7 cellular contexts compared by ENCODE assay signal in genomic region chr18:49486617-49486958, GRCh38. TPM values are rescaled to one million over a fixed set of nuclear protein-coding genes. Genes with fewer than 3 reads are reported as not detected.
A peak's percentile ranks its signal among the peaks of the same experiment; 100 is the strongest.
DNase-seq lines count a peak whose midpoint lies in the region; ATAC-seq, FAIRE-seq and TF ChIP-seq lines count a peak whose summit lies in the region.

No MANE protein-coding gene starts in this region.

- H3K9me3 Mint-ChIP-seq in IgD-negative memory B cell = no peaks in the 10 kb centered on the region

- H3K9me3 ChIP-seq in kidney (ENCODE audit: control insufficient read depth in 1 of 2, low read length in 2 of 2) (no peaks in the 10 kb centered on the region), stomach smooth muscle (ENCODE audit: control insufficient read depth in 2 of 2, low read length in 2 of 2) (no peaks in the 10 kb centered on the region)

- H3K27ac Mint-ChIP-seq in IgD-negative memory B cell = peak overlapping the region; percentile 94 to 98 (median 97)

- peak overlapping the region; percentile 74 for H3K4me3 ChIP-seq in GM12865 (ENCODE audit: low read depth, low read length)
- H3K4me3 ChIP-seq in kidney (ENCODE audit: low read length in 2 of 2) = peak overlapping the region; percentile 72 to 94
- peak overlapping the region; percentile 81 to 92 for H3K4me3 ChIP-seq in stomach smooth muscle (ENCODE audit: low read length in 2 of 2)

- H3K4me1 Mint-ChIP-seq in IgD-negative memory B cell = peaks cover 35 to 44% (median 39%) of the 10 kb centered on the region in 3 donors

- H3K4me3 Mint-ChIP-seq in IgD-negative memory B cell = peak overlapping the region; percentile 89 to 96 (median 94)

- H3K9ac ChIP-seq in kidney (ENCODE audit: low read length in 2 of 2) = peak overlapping the region; percentile 38 to 86
- peak overlapping the region; percentile 89 to 93 for H3K9ac ChIP-seq in stomach smooth muscle (ENCODE audit: low read length in 2 of 2)

- FAIRE-seq in kidney (lab: Jason Lieb, UNC) = no peak

- H3K4me1 ChIP-seq in kidney (ENCODE audit: control insufficient read depth in 1 of 2, insufficient read depth in 1 of 2, low read depth in 1 of 2, low read length in 2 of 2) (peaks cover 7 to 21% of the 10 kb centered on the region in 2 donors), stomach smooth muscle (ENCODE audit: control insufficient read depth, insufficient read depth, low read length) (peaks cover 11% of the 10 kb centered on the region)

- DNase-seq in GM12865 (ENCODE audit: low read depth) (no peak), kidney (no peak), NCI-H1930 (lab: John Stamatoyannopoulos, UW) (no peak)

- ATAC-seq in GM21360 (IDR thresholded peaks at IDR 0.05; ENCODE audit: unreplicated experiment) = no peak

- H3K27me3 Mint-ChIP-seq in IgD-negative memory B cell = no peaks in the 10 kb centered on the region

- TF ChIP-seq CTCF in GM12865 (IDR thresholded peaks at IDR 0.05; ENCODE audit: insufficient read depth, low read depth, low read length, missing control alignments) = no peak
- no peak for TF ChIP-seq CTCF in kidney (IDR thresholded peaks at IDR 0.05; ENCODE audit: borderline replicate concordance, extremely low read depth, insufficient read depth)

- H3K27me3 ChIP-seq in stomach smooth muscle (ENCODE audit: control insufficient read depth in 1 of 2, insufficient read depth in 2 of 2, low read length in 2 of 2) = no peaks in the 10 kb centered on the region

- H3K36me3 Mint-ChIP-seq in IgD-negative memory B cell = peaks cover 4% of the 10 kb centered on the region

- H3K36me3 ChIP-seq in kidney (ENCODE audit: control insufficient read depth in 1 of 2, insufficient read depth in 2 of 2, low read length in 2 of 2) = peaks cover 25 to 42% of the 10 kb centered on the region in 2 donors
- peaks cover 26 to 30% of the 10 kb centered on the region in 2 donors for H3K36me3 ChIP-seq in stomach smooth muscle (ENCODE audit: control insufficient read depth in 2 of 2, insufficient read depth in 2 of 2, low read length in 2 of 2)

- peak overlapping the region; percentile 90 for H3K27ac ChIP-seq in angular gyrus (ENCODE audit: low read depth, low read length)
- H3K27ac ChIP-seq in kidney (ENCODE audit: low read depth in 2 of 2, low read length in 2 of 2) = peak overlapping the region; percentile 85 to 91
- peak overlapping the region; percentile 78 for H3K27ac ChIP-seq in stomach smooth muscle (ENCODE audit: low read length)

- intact Hi-C loops in kidney (cut with DNase I) = no loop called here

RNA-seq across cellular contexts. Expression of gene C18orf32, which starts 0.4 kb away (rescaled TPM):
- polyA plus RNA-seq in IgD-negative memory B cell (93.2 TPM), kidney (ENCODE audit: insufficient read depth, low read depth, low replicate concordance) (120 TPM)
- 58.6 TPM for total RNA-seq in kidney

RNA-seq across cellular contexts. Expression of gene RPL17, which starts 5.7 kb away (rescaled TPM):
- polyA plus RNA-seq in IgD-negative memory B cell = 1,906 TPM
- total RNA-seq in kidney = 1,350 TPM
- 2,171 TPM for polyA plus RNA-seq in kidney (ENCODE audit: insufficient read depth, low read depth, low replicate concordance)

RNA-seq across cellular contexts. Expression of gene DYM, which starts 26.1 kb away (rescaled TPM):
- polyA plus RNA-seq in IgD-negative memory B cell = 48.2 TPM
- 57.4 TPM for total RNA-seq in kidney
- 24.3 TPM for polyA plus RNA-seq in kidney (ENCODE audit: insufficient read depth, low read depth, low replicate concordance)
